In the genomic region with DNA sequence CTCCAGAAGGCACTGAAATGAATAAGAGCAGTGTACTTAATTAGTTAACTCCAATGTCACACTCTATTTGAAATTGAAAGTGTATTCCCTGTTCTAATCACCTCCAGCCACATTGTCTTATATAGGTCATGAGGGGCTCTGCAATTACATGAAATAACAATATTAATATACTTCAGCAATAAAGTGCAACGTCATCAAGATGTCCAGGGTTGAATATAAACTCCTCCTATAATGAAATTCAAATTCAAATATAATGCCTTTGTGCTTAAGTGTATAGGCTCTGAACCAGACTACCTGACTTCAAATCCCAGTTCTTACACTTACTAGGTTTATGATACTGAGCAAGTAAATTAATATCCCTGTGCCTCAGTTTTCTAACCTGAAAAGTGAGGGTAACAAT, we compare ENCODE assay signal across 36 cellular contexts.
"Had no signal": no experiment of that assay in that cellular context is flagged by ENCODE, and none has a peak within 500 bp of the region (broad histone marks: within the 10 kb centered on the region; RNA-seq: fewer than 3 reads in every experiment).

No MANE protein-coding gene starts in this region.

- H3K27me3 Mint-ChIP-seq: activated B cell treated with CpG ODN at 0.5 μM for 24 hours; activated CD4-positive, alpha-beta memory T cell treated with anti-CD3 and anti-CD28 coated beads for 36 hours; activated CD4-positive, alpha-beta T cell treated with anti-CD3 and anti-CD28 coated beads, Interleukin-2, amount 10 ng/mL, durations not matched to agents 24 days and 14 days; activated CD8-positive, alpha-beta T cell treated with anti-CD3 and anti-CD28 coated beads for 36 hours; activated naive CD8-positive, alpha-beta T cell treated with anti-CD3 and anti-CD28 coated beads for 36 hours; activated T-helper 17 cell treated with anti-CD3 and anti-CD28 coated beads, Interleukin-2, amount 50 U/mL, for 72 hours had no signal

- FAIRE-seq: astrocyte, colon, TTC549 had no signal

- H3K36me3 ChIP-seq: adrenal gland, brain microvascular endothelial cell, breast epithelium had no signal

- H3K9me3 ChIP-seq: adrenal gland, body of pancreas, breast epithelium had no signal

- H3K4me3 ChIP-seq: adrenal gland, body of pancreas, breast epithelium had no signal

- H3K4me3 Mint-ChIP-seq: activated B cell treated with CpG ODN at 0.5 μM for 24 hours; activated CD4-positive, alpha-beta memory T cell treated with anti-CD3 and anti-CD28 coated beads for 36 hours; activated CD4-positive, alpha-beta T cell treated with anti-CD3 and anti-CD28 coated beads, Interleukin-2, amount 10 ng/mL, durations not matched to agents 24 days and 14 days; activated CD8-positive, alpha-beta T cell treated with anti-CD3 and anti-CD28 coated beads for 36 hours; activated naive CD4-positive, alpha-beta T cell treated with anti-CD3 and anti-CD28 coated beads for 36 hours; activated naive CD8-positive, alpha-beta T cell treated with anti-CD3 and anti-CD28 coated beads for 36 hours; activated T-cell treated with anti-CD3 and anti-CD28 coated beads, Interleukin-2, amount 50 U/mL, for 4 hours; activated T-cell treated with anti-CD3 and anti-CD28 coated beads, Interleukin-2, amount 50 U/mL, for 72 hours; activated T-helper 1 cell treated with anti-CD3 and anti-CD28 coated beads, Interleukin-12 subunit alpha, Interleukin-12 subunit beta, Interleukin-2, Interleukin-4 antibody, amounts not matched to agents 30 ng/mL and 10 ng/mL and 1 ng/mL, durations not matched to agents 14 hours and 24 hours and 36 hours; activated T-helper 17 cell treated with anti-CD3 and anti-CD28 coated beads, Interleukin-2, amount 50 U/mL, for 72 hours; T-helper 2 cell treated with Interferon-gamma antibody and Interleukin-4, amounts not matched to agents 5 μg/mL and 100 μg/mL, for 36 hours had no signal

- H3K4me1 ChIP-seq: adrenal gland, body of pancreas, breast epithelium had no signal

- DNase-seq: activated B cell treated with CpG ODN at 0.5 μM for 24 hours; activated CD4-positive, alpha-beta memory T cell treated with anti-CD3 and anti-CD28 coated beads for 36 hours; activated CD4-positive, alpha-beta T cell treated with anti-CD3 and anti-CD28 coated beads for 4 hours; activated CD4-positive, alpha-beta T cell treated with anti-CD3 and anti-CD28 coated beads, Interleukin-2, amount 10 ng/mL, durations not matched to agents 24 days and 14 days; activated CD4-positive, alpha-beta T cell treated with anti-CD3 and anti-CD28 coated beads, Interleukin-2, amount 50 U/mL, for 1 hour; activated CD4-positive, alpha-beta T cell treated with anti-CD3 and anti-CD28 coated beads, Interleukin-2, amount 50 U/mL, for 4 hours; activated CD4-positive, CD25-positive, alpha-beta regulatory T cell treated with anti-CD3 and anti-CD28 coated beads, Interleukin-2, amount 50 U/mL, for 72 hours; activated CD8-positive, alpha-beta memory T cell treated with anti-CD3 and anti-CD28 coated beads, Interleukin-2, amount 50 U/mL, for 4 hours; activated CD8-positive, alpha-beta T cell treated with anti-CD3 and anti-CD28 coated beads for 36 hours; activated effector memory CD4-positive, alpha-beta T cell treated with anti-CD3 and anti-CD28 coated beads, Interleukin-2, amount 50 U/mL, for 16 hours; activated gamma-delta T cell treated with Interleukin-2 at 50 U/mL for 16 hours; activated naive CD4-positive, alpha-beta T cell; activated naive CD4-positive, alpha-beta T cell treated with anti-CD3 and anti-CD28 coated beads for 36 hours; activated naive CD4-positive, alpha-beta T cell treated with anti-CD3 and anti-CD28 coated beads, Interleukin-2, amount 50 U/mL, for 16 hours; activated naive CD8-positive, alpha-beta T cell treated with anti-CD3 and anti-CD28 coated beads for 36 hours; activated T-cell treated with anti-CD3 and anti-CD28 coated beads for 4 hours; activated T-cell treated with anti-CD3 and anti-CD28 coated beads, Interleukin-2, amount 50 U/mL, for 1 hour; activated T-cell treated with anti-CD3 and anti-CD28 coated beads, Interleukin-2, amount 50 U/mL, for 4 hours; activated T-cell treated with anti-CD3 and anti-CD28 coated beads, Interleukin-2, amount 50 U/mL, for 72 hours; adrenal gland; amniotic stem cell; aorta; body of pancreas; brain microvascular endothelial cell; central memory CD4-positive, alpha-beta T cell; T-helper 2 cell; T-helper 9 cell had no signal

- H3K4me1 Mint-ChIP-seq: activated B cell treated with CpG ODN at 0.5 μM for 24 hours; activated CD4-positive, alpha-beta T cell treated with anti-CD3 and anti-CD28 coated beads, Interleukin-2, amount 10 ng/mL, durations not matched to agents 24 days and 14 days; activated naive CD8-positive, alpha-beta T cell treated with anti-CD3 and anti-CD28 coated beads for 36 hours; activated T-helper 17 cell treated with anti-CD3 and anti-CD28 coated beads, Interleukin-2, amount 50 U/mL, for 72 hours had no signal

- H3K27ac Mint-ChIP-seq: activated B cell treated with CpG ODN at 0.5 μM for 24 hours; activated CD4-positive, alpha-beta memory T cell treated with anti-CD3 and anti-CD28 coated beads for 36 hours; activated CD4-positive, alpha-beta T cell treated with anti-CD3 and anti-CD28 coated beads, Interleukin-2, amount 10 ng/mL, durations not matched to agents 24 days and 14 days; activated CD8-positive, alpha-beta T cell treated with anti-CD3 and anti-CD28 coated beads for 36 hours; activated naive CD4-positive, alpha-beta T cell treated with anti-CD3 and anti-CD28 coated beads for 36 hours; activated naive CD4-positive, alpha-beta T cell treated with anti-CD3 and anti-CD28 coated beads, Interleukin-2, amount 50 U/mL, for 72 hours; activated naive CD8-positive, alpha-beta T cell treated with anti-CD3 and anti-CD28 coated beads for 36 hours; activated T-cell treated with anti-CD3 and anti-CD28 coated beads, Interleukin-2, amount 50 U/mL, for 72 hours; activated T-helper 1 cell treated with anti-CD3 and anti-CD28 coated beads, Interleukin-12 subunit alpha, Interleukin-12 subunit beta, Interleukin-2, Interleukin-4 antibody, amounts not matched to agents 30 ng/mL and 10 ng/mL and 1 ng/mL, durations not matched to agents 14 hours and 24 hours and 36 hours; activated T-helper 17 cell treated with anti-CD3 and anti-CD28 coated beads, Interleukin-2, amount 50 U/mL, for 72 hours; T-helper 2 cell treated with Interferon-gamma antibody and Interleukin-4, amounts not matched to agents 5 μg/mL and 100 μg/mL, for 36 hours had no signal

- H3K27me3 ChIP-seq: adrenal gland, body of pancreas, brain microvascular endothelial cell, breast epithelium had no signal

- H3K9me3 Mint-ChIP-seq: activated B cell treated with CpG ODN at 0.5 μM for 24 hours; activated CD4-positive, alpha-beta memory T cell treated with anti-CD3 and anti-CD28 coated beads for 36 hours; activated CD4-positive, alpha-beta T cell treated with anti-CD3 and anti-CD28 coated beads, Interleukin-2, amount 10 ng/mL, durations not matched to agents 24 days and 14 days; activated CD8-positive, alpha-beta T cell treated with anti-CD3 and anti-CD28 coated beads for 36 hours; activated naive CD4-positive, alpha-beta T cell treated with anti-CD3 and anti-CD28 coated beads for 36 hours; activated naive CD4-positive, alpha-beta T cell treated with anti-CD3 and anti-CD28 coated beads, Interleukin-2, amount 50 U/mL, for 72 hours; activated naive CD8-positive, alpha-beta T cell treated with anti-CD3 and anti-CD28 coated beads for 36 hours; activated T-cell treated with anti-CD3 and anti-CD28 coated beads, Interleukin-2, amount 50 U/mL, for 4 hours; activated T-cell treated with anti-CD3 and anti-CD28 coated beads, Interleukin-2, amount 50 U/mL, for 72 hours; activated T-helper 1 cell treated with anti-CD3 and anti-CD28 coated beads, Interleukin-12 subunit alpha, Interleukin-12 subunit beta, Interleukin-2, Interleukin-4 antibody, amounts not matched to agents 30 ng/mL and 10 ng/mL and 1 ng/mL, durations not matched to agents 14 hours and 24 hours and 36 hours; activated T-helper 17 cell treated with anti-CD3 and anti-CD28 coated beads, Interleukin-2, amount 50 U/mL, for 72 hours; T-helper 2 cell treated with Interferon-gamma antibody and Interleukin-4, amounts not matched to agents 5 μg/mL and 100 μg/mL, for 36 hours had no signal

- H3K27ac ChIP-seq: adrenal gland, body of pancreas, brain microvascular endothelial cell, breast epithelium, VCaP had no signal

- H3K36me3 Mint-ChIP-seq: activated CD4-positive, alpha-beta memory T cell treated with anti-CD3 and anti-CD28 coated beads for 36 hours; activated naive CD4-positive, alpha-beta T cell treated with anti-CD3 and anti-CD28 coated beads, Interleukin-2, amount 50 U/mL, for 72 hours; activated naive CD8-positive, alpha-beta T cell treated with anti-CD3 and anti-CD28 coated beads for 36 hours had no signal

- ATAC-seq: activated CD8-positive, alpha-beta T cell treated with anti-CD3 and anti-CD28 coated beads for 36 hours; activated naive CD4-positive, alpha-beta T cell treated with anti-CD3 and anti-CD28 coated beads, Interleukin-2, amount 50 U/mL, for 72 hours; activated T-cell treated with anti-CD3 and anti-CD28 coated beads, Interleukin-2, amount 50 U/mL, for 4 hours; activated T-cell treated with anti-CD3 and anti-CD28 coated beads, Interleukin-2, amount 50 U/mL, for 72 hours; activated T-helper 17 cell treated with anti-CD3 and anti-CD28 coated beads, Interleukin-2, amount 50 U/mL, for 72 hours; body of pancreas had no signal
